18 cellular contexts compared by ENCODE assay signal in genomic region chr14:74910556-74910955, GRCh38. TPM values are rescaled to one million over a fixed set of nuclear protein-coding genes. Genes with fewer than 3 reads are reported as not detected.
"Had no signal": no experiment of that assay in that cellular context is flagged by ENCODE, and none has a peak within 500 bp of the region (broad histone marks: within the 10 kb centered on the region; RNA-seq: fewer than 3 reads in every experiment).

No MANE protein-coding gene starts in this region.

- H3K36me3 Mint-ChIP-seq: activated naive CD8-positive, alpha-beta T cell; natural killer cell treated with Interleukin-12 subunit alpha and Interleukin-12 subunit beta and Interleukin-15 and Interleukin-18, amount 100 ng/mL, for 72 hours had no signal

- H3K9me3 Mint-ChIP-seq: activated T-cell treated with anti-CD3 and anti-CD28 coated beads, Interleukin-2, amount 50 U/mL, for 24 hours; dendritic cell treated with granulocyte-macrophage colony-stimulating factor and Interleukin-4, amounts not matched to agents 40 ng/mL and 50 ng/mL, for 4 days; natural killer cell treated with Interleukin-12 subunit alpha and Interleukin-12 subunit beta and Interleukin-15 and Interleukin-18, amount 100 ng/mL, for 72 hours had no signal

- H3K4me3 Mint-ChIP-seq: activated naive CD8-positive, alpha-beta T cell; activated T-cell treated with anti-CD3 and anti-CD28 coated beads, Interleukin-2, amount 50 U/mL, for 24 hours; dendritic cell treated with granulocyte-macrophage colony-stimulating factor and Interleukin-4, amounts not matched to agents 40 ng/mL and 50 ng/mL, for 4 days; natural killer cell treated with Interleukin-12 subunit alpha and Interleukin-12 subunit beta and Interleukin-15 and Interleukin-18, amount 100 ng/mL, for 72 hours had no signal

- H3K27ac Mint-ChIP-seq: activated naive CD8-positive, alpha-beta T cell; dendritic cell treated with granulocyte-macrophage colony-stimulating factor and Interleukin-4, amounts not matched to agents 40 ng/mL and 50 ng/mL, for 4 days; natural killer cell treated with Interleukin-12 subunit alpha and Interleukin-12 subunit beta and Interleukin-15 and Interleukin-18, amount 100 ng/mL, for 72 hours had no signal

- H3K9me3 ChIP-seq: esophagus muscularis mucosa, suprapubic skin, upper lobe of left lung had no signal

- H3K27me3 ChIP-seq: brain microvascular endothelial cell, esophagus muscularis mucosa, suprapubic skin, upper lobe of left lung had no signal

- H3K27ac ChIP-seq: brain microvascular endothelial cell, esophagus muscularis mucosa, suprapubic skin, upper lobe of left lung had no signal

- H3K4me3 ChIP-seq: esophagus muscularis mucosa, suprapubic skin, upper lobe of left lung had no signal

- H3K36me3 ChIP-seq: brain microvascular endothelial cell, suprapubic skin had no signal

- DNase-seq: activated CD4-positive, alpha-beta T cell treated with anti-CD3 and anti-CD28 coated beads, Interleukin-2, amount 50 U/mL, for 1 hour; activated effector memory CD4-positive, alpha-beta T cell treated with Interleukin-2 at 50 U/mL for 16 hours; activated T-cell treated with anti-CD3 and anti-CD28 coated beads, Interleukin-2, amount 50 U/mL, for 24 hours; amygdala; brain microvascular endothelial cell; foreskin fibroblast; stimulated activated CD4-positive, alpha-beta T cell treated with anti-CD3 and anti-CD28 coated beads, Interleukin-4, amount 100 ng/mL, for 1 hour; stimulated activated CD8-positive, alpha-beta memory T cell treated with anti-CD3 and anti-CD28 coated beads, Interleukin-4, amount 100 ng/mL, for 48 hours; stimulated activated naive CD8-positive, alpha-beta T cell treated with anti-CD3 and anti-CD28 coated beads, Interleukin-15, Interleukin-2, amounts not matched to agents 100 U/mL and 50 U/mL, for 24 hours; T-helper 2 cell had no signal

- H3K27me3 Mint-ChIP-seq: activated naive CD8-positive, alpha-beta T cell; activated T-cell treated with anti-CD3 and anti-CD28 coated beads, Interleukin-2, amount 50 U/mL, for 24 hours; dendritic cell treated with granulocyte-macrophage colony-stimulating factor and Interleukin-4, amounts not matched to agents 40 ng/mL and 50 ng/mL, for 4 days; natural killer cell treated with Interleukin-12 subunit alpha and Interleukin-12 subunit beta and Interleukin-15 and Interleukin-18, amount 100 ng/mL, for 72 hours had no signal

RNA-seq across cellular contexts. Expression of gene PROX2, which starts 34.6 kb away (rescaled TPM):
- total RNA-seq: esophagus muscularis mucosa, left lobe of liver, omental fat pad had no signal

RNA-seq across cellular contexts. Expression of gene PGF, which starts 44.8 kb away (rescaled TPM):
- total RNA-seq: natural killer cell treated with Interleukin-12 subunit alpha and Interleukin-12 subunit beta and Interleukin-15 and Interleukin-18, amount 100 ng/mL, for 72 hours had no signal
